In the genomic region with DNA sequence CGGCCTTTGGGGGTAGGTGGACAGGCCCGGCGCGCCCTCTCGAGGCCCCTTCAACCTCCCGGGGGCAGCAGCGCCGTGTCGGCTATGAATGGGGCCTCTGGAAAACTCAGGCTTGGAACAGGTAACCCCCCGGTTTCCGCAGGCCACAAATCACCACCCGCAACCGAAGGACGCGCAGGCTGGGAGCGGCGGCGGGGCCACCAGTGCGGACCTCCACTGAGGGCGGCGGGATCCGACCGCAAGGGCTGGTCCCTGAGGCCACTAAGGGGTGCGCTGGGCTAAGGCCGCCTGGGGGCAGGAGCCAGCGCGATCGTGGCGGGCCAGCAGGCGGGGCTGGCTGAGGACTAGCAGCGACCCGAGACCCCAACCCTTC, we compare ENCODE assay signal across 8 cellular contexts. TPM values are rescaled to one million over a fixed set of nuclear protein-coding genes. Genes with fewer than 3 reads are reported as not detected.
DNase-seq lines count a peak whose midpoint lies in the region; ATAC-seq and TF ChIP-seq lines count a peak whose summit lies in the region.

No MANE protein-coding gene starts in this region.

- intact Hi-C loops in mammary epithelial cell (cut with micrococcal nuclease) (loop anchor here (1.0 to 2.0 kb wide), 3 partner anchors 17 to 200 kb away; partner anchors contain the start of genes MIEF1 and RPL3), stomach (cut with DNase I; ENCODE audit: low total_unique reads) (loop anchor here (10.0 kb wide), 1 partner anchor 115 kb away; no protein-coding TSS in a partner anchor)

- H3K4me1 Mint-ChIP-seq in activated CD8-positive, alpha-beta memory T cell treated with anti-CD3 and anti-CD28 coated beads, Interleukin-2, amount 10 ng/mL, durations not matched to agents 7 days and 5 days, result peaks cover 54% of the 10 kb centered on the region
- peaks cover 63% of the 10 kb centered on the region for H3K4me1 Mint-ChIP-seq in HFFc6 (ENCODE audit: low read depth)

- peak overlapping the region; percentile 86 for H3K4me3 Mint-ChIP-seq in activated CD8-positive, alpha-beta memory T cell treated with anti-CD3 and anti-CD28 coated beads, Interleukin-2, amount 10 ng/mL, durations not matched to agents 7 days and 5 days
- peak overlapping the region; percentile 97 for H3K4me3 Mint-ChIP-seq in HFFc6

- 0% methylated on average over 6 of the region's 32 CpGs for WGBS in mammary epithelial cell (ENCODE audit: low coverage, missing lambda C conversion rate)
- 0 to 1% (median 0%) methylated on average over 10 to 32 of the region's 32 CpGs for WGBS in stomach, 5 donors

- H3K27ac ChIP-seq in mammary epithelial cell (ENCODE audit: insufficient read depth, low read depth, low read length) (peak overlapping the region; percentile 82), stomach (peak overlapping the region; percentile 98 to 100 (median 99))

- no peaks in the 10 kb centered on the region for H3K9me3 Mint-ChIP-seq in activated CD8-positive, alpha-beta memory T cell treated with anti-CD3 and anti-CD28 coated beads, Interleukin-2, amount 10 ng/mL, durations not matched to agents 7 days and 5 days (ENCODE audit: low read depth)
- peaks cover 24% of the 10 kb centered on the region for H3K9me3 Mint-ChIP-seq in HFFc6

- peaks cover 53% of the 10 kb centered on the region for H3K36me3 Mint-ChIP-seq in activated CD8-positive, alpha-beta memory T cell treated with anti-CD3 and anti-CD28 coated beads, Interleukin-2, amount 10 ng/mL, durations not matched to agents 7 days and 5 days
- peaks cover 50% of the 10 kb centered on the region for H3K36me3 Mint-ChIP-seq in HFFc6 (ENCODE audit: low read depth)

- TF ChIP-seq CTCF in HFFc6 (IDR thresholded peaks at IDR 0.05), result peak; percentile 73
- peak in 1 of 2 donors; percentile 40 for TF ChIP-seq CTCF in mammary epithelial cell (conservative IDR thresholded peaks at IDR 0.05 in 1 of 2, IDR thresholded peaks at IDR 0.05 in 1 of 2; ENCODE audit: extremely low read depth in 1 of 2, insufficient read depth in 1 of 2, low read depth in 1 of 2, low read length in 2 of 2)
- peak in 3 of 7 experiments; percentile 12 to 31 (median 28) for TF ChIP-seq CTCF in stomach (IDR thresholded peaks at IDR 0.05)

- peaks cover 35% of the 10 kb centered on the region for H3K36me3 ChIP-seq in mammary epithelial cell (ENCODE audit: insufficient read depth, low read length)
- H3K36me3 ChIP-seq in stomach, result peaks cover 45 to 67% (median 66%) of the 10 kb centered on the region in 4 donors

- dilution Hi-C loops in mammary epithelial cell (cut with HindIII; ENCODE audit: low sequenced_read_pairs), result loop anchor here (5.0 to 25.0 kb wide), 2 partner anchors 97 to 282 kb away; partner anchors contain the start of gene PDGFB

- peak overlapping the region; percentile 94 for H3K27ac Mint-ChIP-seq in activated CD8-positive, alpha-beta memory T cell treated with anti-CD3 and anti-CD28 coated beads, Interleukin-2, amount 10 ng/mL, durations not matched to agents 7 days and 5 days
- peak overlapping the region; percentile 100 for H3K27ac Mint-ChIP-seq in HFFc6

- peaks cover 9% of the 10 kb centered on the region for H4K20me1 ChIP-seq in mammary epithelial cell (ENCODE audit: insufficient read depth, low read length)

- no peak for DNase-seq in activated CD8-positive, alpha-beta memory T cell treated with anti-CD3 and anti-CD28 coated beads, Interleukin-2, amount 10 ng/mL, durations not matched to agents 7 days and 5 days
- no peak for DNase-seq in activated CD8-positive, alpha-beta memory T cell treated with anti-CD3 and anti-CD28 coated beads for 24 hours
- DNase-seq in HFFc6 (no peak), NCI-H226 (peak; percentile 31), mammary epithelial cell (peak; percentile 64), kidney tubule cell (ENCODE audit: low spot score) (peak; percentile 64), stomach (peak; percentile 62), NCI-H1048 (lab: John Stamatoyannopoulos, UW) (no peak)

- H3K27me3 Mint-ChIP-seq in activated CD8-positive, alpha-beta memory T cell treated with anti-CD3 and anti-CD28 coated beads, Interleukin-2, amount 10 ng/mL, durations not matched to agents 7 days and 5 days, result no peaks in the 10 kb centered on the region
- H3K27me3 Mint-ChIP-seq in HFFc6 (ENCODE audit: insufficient read depth), result peaks cover 45% of the 10 kb centered on the region

- H2AFZ ChIP-seq in mammary epithelial cell (ENCODE audit: low read depth, low read length), result peak overlapping the region; percentile 79

- ATAC-seq in activated CD8-positive, alpha-beta memory T cell treated with anti-CD3 and anti-CD28 coated beads, Interleukin-2, amount 10 ng/mL, durations not matched to agents 7 days and 5 days, result peak; percentile 18

- H3K4me1 ChIP-seq in mammary epithelial cell (ENCODE audit: insufficient read depth, low read length) (peaks cover 16% of the 10 kb centered on the region), stomach (peaks cover 39 to 54% (median 51%) of the 10 kb centered on the region in 4 donors)

- peak in 1 of 4 donors; percentile 63 for TF ChIP-seq POLR2A in stomach (IDR thresholded peaks at IDR 0.05)

- peaks cover 79% of the 10 kb centered on the region for H3K79me2 ChIP-seq in mammary epithelial cell (ENCODE audit: insufficient read depth, low read length)

- in situ Hi-C loops in mammary epithelial cell (cut with MboI; ENCODE audit: low sequenced_read_pairs in 2 of 2), result loop anchor here (25.0 kb wide), 1 partner anchor 357 kb away; the partner anchor contains the start of gene CBX7 (in 2 of the 2)

- no peak for TF ChIP-seq EP300 in stomach (IDR thresholded peaks at IDR 0.05)

- TSS peak; percentile 64 for BruUV-seq in mammary epithelial cell (replicated peaks; lab: Mats Ljungman, UMichigan)

- H3K4me2 ChIP-seq in mammary epithelial cell (ENCODE audit: insufficient read depth, low read depth, low read length), result peak overlapping the region; percentile 92

- peak overlapping the region; percentile 83 for H3K9ac ChIP-seq in mammary epithelial cell (ENCODE audit: insufficient read depth, low read length)

- H3K4me3 ChIP-seq in mammary epithelial cell (replicated peaks in 1 of 3; ENCODE audit: insufficient read depth in 1 of 3, low read depth in 2 of 3, low read length in 3 of 3) (peak overlapping the region; percentile 77 to 96 (median 93)), stomach (peak overlapping the region; percentile 95 to 100 (median 98))

- CTCF ChIA-PET in activated CD8-positive, alpha-beta memory T cell treated with anti-CD3 and anti-CD28 coated beads, Interleukin-2, amount 10 ng/mL, durations not matched to agents 7 days and 5 days (lab: Charles Lee), result interaction anchor here (0.6 to 1.8 kb wide), 21 partner anchors 9 to 505 kb away, joined by 3 to 28 read pairs (median 4); partner anchors contain the start of genes MIEF1, RPL3 and TAB1
- CTCF ChIA-PET in mammary epithelial cell (lab: Charles Lee; ENCODE audit: low non-redundant PET), result interaction anchor here (0.5 to 0.7 kb wide), 4 partner anchors 9 to 120 kb away, joined by 3 to 7 read pairs (median 3); partner anchors contain the start of gene MIEF1

- H3K9me3 ChIP-seq in mammary epithelial cell (replicated peaks; ENCODE audit: insufficient read depth, low read length) (no peaks in the 10 kb centered on the region), stomach (no peaks in the 10 kb centered on the region)

- H3K27me3 ChIP-seq in mammary epithelial cell (ENCODE audit: insufficient read depth, low read length), result no peaks in the 10 kb centered on the region
- no peaks in the 10 kb centered on the region for H3K27me3 ChIP-seq in stomach

RNA-seq across cellular contexts. Expression of gene ATF4, which starts 0.7 kb away (rescaled TPM):
- total RNA-seq in activated CD8-positive, alpha-beta memory T cell treated with anti-CD3 and anti-CD28 coated beads, Interleukin-2, amount 10 ng/mL, durations not matched to agents 7 days and 5 days, result 100 to 1,000 TPM; 365 to 501 TPM
- 100 to 1,000 TPM; 227 to 271 (median 249) TPM for total RNA-seq in HFFc6 (2021; fragmentation: NEBNext Ultra II Directional; extraction: Animal tissue kit (Norgen Biotek cat#: 25700))
- total RNA-seq in mammary epithelial cell (100 to 1,000 TPM; 598 to 653 TPM), stomach (100 to 1,000 TPM; 155 to 438 (median 370) TPM)
- polyA plus RNA-seq in mammary epithelial cell (904 TPM), stomach (100 to 1,000 TPM; 592 to 929 (median 872) TPM)
- polyA minus RNA-seq in mammary epithelial cell, result 327 TPM

RNA-seq across cellular contexts. Expression of gene RPS19BP1, which starts 12.9 kb away (rescaled TPM):
- 10 to 100 TPM; 64.8 to 81.6 TPM for total RNA-seq in activated CD8-positive, alpha-beta memory T cell treated with anti-CD3 and anti-CD28 coated beads, Interleukin-2, amount 10 ng/mL, durations not matched to agents 7 days and 5 days
- 10 to 100 TPM; 60.5 to 85.5 (median 75.9) TPM for total RNA-seq in HFFc6 (2021; fragmentation: NEBNext Ultra II Directional; extraction: Animal tissue kit (Norgen Biotek cat#: 25700))
- total RNA-seq in mammary epithelial cell (10 to 100 TPM; 35.7 to 81.3 TPM), stomach (100 to 1,000 TPM in 2 of 5 donors, 10 to 100 TPM in 3; 36.9 to 684 (median 86.5) TPM)
- polyA plus RNA-seq in mammary epithelial cell (89.0 TPM), stomach (100 to 1,000 TPM; 195 to 221 (median 200) TPM)
- polyA minus RNA-seq in mammary epithelial cell, result 12.5 TPM

RNA-seq across cellular contexts. Expression of gene MIEF1, which starts 17.6 kb away (rescaled TPM):
- 10 to 100 TPM; 40.6 to 45.7 TPM for total RNA-seq in activated CD8-positive, alpha-beta memory T cell treated with anti-CD3 and anti-CD28 coated beads, Interleukin-2, amount 10 ng/mL, durations not matched to agents 7 days and 5 days
- 10 to 100 TPM; 26.4 to 32.8 (median 28.7) TPM for total RNA-seq in HFFc6 (2021; fragmentation: NEBNext Ultra II Directional; extraction: Animal tissue kit (Norgen Biotek cat#: 25700))
- total RNA-seq in mammary epithelial cell (10 to 100 TPM; 36.8 to 36.9 TPM), stomach (10 to 100 TPM; 15.8 to 47.3 (median 20.0) TPM)
- polyA plus RNA-seq in mammary epithelial cell (25.6 TPM), stomach (1 to 10 TPM; 5.1 to 9.5 (median 8.8) TPM)
- 40.2 TPM for polyA minus RNA-seq in mammary epithelial cell

RNA-seq across cellular contexts. Expression of gene CACNA1I, which starts 50.9 kb away (rescaled TPM):
- total RNA-seq in activated CD8-positive, alpha-beta memory T cell treated with anti-CD3 and anti-CD28 coated beads, Interleukin-2, amount 10 ng/mL, durations not matched to agents 7 days and 5 days, result 1 to 10 TPM in 1 of 2 experiments, under 1 TPM in 1; 0.30 to 1.8 TPM
- not detected for total RNA-seq in HFFc6 (2021; fragmentation: NEBNext Ultra II Directional; extraction: Animal tissue kit (Norgen Biotek cat#: 25700))
- under 1 TPM in 1 of 2 donors, not detected in 1; under 0.01 TPM for total RNA-seq in mammary epithelial cell
- polyA plus RNA-seq in mammary epithelial cell, result 0.01 TPM
- polyA minus RNA-seq in mammary epithelial cell, result not detected
- total RNA-seq in stomach, result 1 to 10 TPM in 1 of 5 donors, under 1 TPM in 2, not detected in 2; 0.29 to 4.0 (median 0.37) TPM
- polyA plus RNA-seq in stomach, result under 1 TPM; 0.06 to 0.15 (median 0.08) TPM

Comparison
In these comparisons a context has a peak if more than half of its experiments do, and no peak if none do; other contexts are left out.
1. DNase-seq: peak in NCI-H226 (single experiment), mammary epithelial cell (single experiment), kidney tubule cell (single experiment) and stomach (single experiment); none in activated CD8-positive, alpha-beta memory T cell treated with anti-CD3 and anti-CD28 coated beads, Interleukin-2, amount 10 ng/mL, durations not matched to agents 7 days and 5 days (single experiment), activated CD8-positive, alpha-beta memory T cell treated with anti-CD3 and anti-CD28 coated beads for 24 hours (single experiment), HFFc6 (single experiment) and NCI-H1048 (single experiment).